In genomic region chr14:28870033-28870564, GRCh38 we compare ENCODE assay signal across 1 cellular context.
TF ChIP-seq lines count a peak whose summit lies in the region.

No MANE protein-coding gene starts in this region.

TF ChIP-seq in GM12878, 131 proteins besides CTCF, POLR2A, EP300 and RAD21 (continued from another document):
- TF ChIP-seq REST (IDR thresholded peaks at IDR 0.05; ENCODE audit: low read depth, low read length), result no peak
- TF ChIP-seq TCF3 (IDR thresholded peaks at IDR 0.05; ENCODE audit: borderline replicate concordance, insufficient read depth, low read depth, low read length), result no peak
- no peak for TF ChIP-seq EGR1 (IDR thresholded peaks at IDR 0.05; ENCODE audit: borderline replicate concordance in 1 of 2, low read depth in 2 of 2, low read length in 2 of 2)
- no peak for TF ChIP-seq BCL11A (IDR thresholded peaks at IDR 0.05; ENCODE audit: low read depth, low read length)
- TF ChIP-seq SP1 (IDR thresholded peaks at IDR 0.05; ENCODE audit: low read depth, low read length), result no peak
- no peak for TF ChIP-seq CBX5 (IDR thresholded peaks at IDR 0.05; ENCODE audit: low read depth)
TF ChIP-seq in GM12878: peak in this region for 0.
